Comparison of ENCODE assay signal across 1 cellular context in the genomic region with DNA sequence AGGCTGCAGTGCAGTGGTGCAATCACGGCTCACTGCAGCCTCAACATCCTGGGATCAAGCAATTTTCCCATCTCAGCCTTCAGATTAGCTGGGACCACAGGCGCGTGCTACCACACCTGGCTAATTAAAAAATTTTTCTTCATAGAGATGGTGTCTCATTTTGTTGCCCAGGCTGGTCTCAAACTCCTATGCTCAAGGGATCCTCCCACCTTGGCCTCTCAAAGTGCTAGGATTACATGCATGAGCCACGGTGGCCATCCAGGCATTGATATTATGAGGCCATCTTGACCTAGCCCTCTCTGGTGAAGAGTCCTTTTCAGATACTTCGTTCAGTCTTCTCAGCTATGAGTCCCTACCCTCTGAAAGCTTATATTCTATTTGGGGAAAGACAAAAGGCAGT.
TF ChIP-seq lines count a peak whose summit lies in the region.

No MANE protein-coding gene starts in this region.

TF ChIP-seq in GM23338, 12 proteins besides CTCF, POLR2A, EP300 and RAD21 (continued from another document):
- TF ChIP-seq, protein P1, sequence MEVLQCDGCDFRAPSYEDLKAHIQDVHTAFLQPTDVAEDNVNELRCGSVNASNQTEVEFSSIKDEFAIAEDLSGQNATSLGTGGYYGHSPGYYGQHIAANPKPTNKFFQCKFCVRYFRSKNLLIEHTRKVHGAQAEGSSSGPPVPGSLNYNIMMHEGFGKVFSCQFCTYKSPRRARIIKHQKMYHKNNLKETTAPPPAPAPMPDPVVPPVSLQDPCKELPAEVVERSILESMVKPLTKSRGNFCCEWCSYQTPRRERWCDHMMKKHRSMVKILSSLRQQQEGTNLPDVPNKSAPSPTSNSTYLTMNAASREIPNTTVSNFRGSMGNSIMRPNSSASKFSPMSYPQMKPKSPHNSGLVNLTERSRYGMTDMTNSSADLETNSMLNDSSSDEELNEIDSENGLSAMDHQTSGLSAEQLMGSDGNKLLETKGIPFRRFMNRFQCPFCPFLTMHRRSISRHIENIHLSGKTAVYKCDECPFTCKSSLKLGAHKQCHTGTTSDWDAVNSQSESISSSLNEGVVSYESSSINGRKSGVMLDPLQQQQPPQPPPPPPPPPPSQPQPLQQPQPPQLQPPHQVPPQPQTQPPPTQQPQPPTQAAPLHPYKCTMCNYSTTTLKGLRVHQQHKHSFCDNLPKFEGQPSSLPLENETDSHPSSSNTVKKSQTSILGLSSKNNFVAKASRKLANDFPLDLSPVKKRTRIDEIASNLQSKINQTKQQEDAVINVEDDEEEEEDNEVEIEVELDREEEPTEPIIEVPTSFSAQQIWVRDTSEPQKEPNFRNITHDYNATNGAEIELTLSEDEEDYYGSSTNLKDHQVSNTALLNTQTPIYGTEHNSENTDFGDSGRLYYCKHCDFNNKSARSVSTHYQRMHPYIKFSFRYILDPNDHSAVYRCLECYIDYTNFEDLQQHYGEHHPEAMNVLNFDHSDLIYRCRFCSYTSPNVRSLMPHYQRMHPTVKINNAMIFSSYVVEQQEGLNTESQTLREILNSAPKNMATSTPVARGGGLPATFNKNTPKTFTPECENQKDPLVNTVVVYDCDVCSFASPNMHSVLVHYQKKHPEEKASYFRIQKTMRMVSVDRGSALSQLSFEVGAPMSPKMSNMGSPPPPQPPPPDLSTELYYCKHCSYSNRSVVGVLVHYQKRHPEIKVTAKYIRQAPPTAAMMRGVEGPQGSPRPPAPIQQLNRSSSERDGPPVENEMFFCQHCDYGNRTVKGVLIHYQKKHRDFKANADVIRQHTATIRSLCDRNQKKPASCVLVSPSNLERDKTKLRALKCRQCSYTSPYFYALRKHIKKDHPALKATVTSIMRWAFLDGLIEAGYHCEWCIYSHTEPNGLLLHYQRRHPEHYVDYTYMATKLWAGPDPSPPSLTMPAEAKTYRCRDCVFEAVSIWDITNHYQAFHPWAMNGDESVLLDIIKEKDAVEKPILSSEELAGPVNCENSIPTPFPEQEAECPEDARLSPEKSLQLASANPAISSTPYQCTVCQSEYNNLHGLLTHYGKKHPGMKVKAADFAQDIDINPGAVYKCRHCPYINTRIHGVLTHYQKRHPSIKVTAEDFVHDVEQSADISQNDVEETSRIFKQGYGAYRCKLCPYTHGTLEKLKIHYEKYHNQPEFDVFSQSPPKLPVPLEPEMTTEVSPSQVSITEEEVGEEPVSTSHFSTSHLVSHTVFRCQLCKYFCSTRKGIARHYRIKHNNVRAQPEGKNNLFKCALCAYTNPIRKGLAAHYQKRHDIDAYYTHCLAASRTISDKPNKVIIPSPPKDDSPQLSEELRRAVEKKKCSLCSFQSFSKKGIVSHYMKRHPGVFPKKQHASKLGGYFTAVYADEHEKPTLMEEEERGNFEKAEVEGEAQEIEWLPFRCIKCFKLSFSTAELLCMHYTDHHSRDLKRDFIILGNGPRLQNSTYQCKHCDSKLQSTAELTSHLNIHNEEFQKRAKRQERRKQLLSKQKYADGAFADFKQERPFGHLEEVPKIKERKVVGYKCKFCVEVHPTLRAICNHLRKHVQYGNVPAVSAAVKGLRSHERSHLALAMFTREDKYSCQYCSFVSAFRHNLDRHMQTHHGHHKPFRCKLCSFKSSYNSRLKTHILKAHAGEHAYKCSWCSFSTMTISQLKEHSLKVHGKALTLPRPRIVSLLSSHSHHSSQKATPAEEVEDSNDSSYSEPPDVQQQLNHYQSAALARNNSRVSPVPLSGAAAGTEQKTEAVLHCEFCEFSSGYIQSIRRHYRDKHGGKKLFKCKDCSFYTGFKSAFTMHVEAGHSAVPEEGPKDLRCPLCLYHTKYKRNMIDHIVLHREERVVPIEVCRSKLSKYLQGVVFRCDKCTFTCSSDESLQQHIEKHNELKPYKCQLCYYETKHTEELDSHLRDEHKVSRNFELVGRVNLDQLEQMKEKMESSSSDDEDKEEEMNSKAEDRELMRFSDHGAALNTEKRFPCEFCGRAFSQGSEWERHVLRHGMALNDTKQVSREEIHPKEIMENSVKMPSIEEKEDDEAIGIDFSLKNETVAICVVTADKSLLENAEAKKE (CRISPR knock-in tag; IDR thresholded peaks at IDR 0.05): no peak
- TF ChIP-seq ETS1 (IDR thresholded peaks at IDR 0.05) (no peak), EZH2phosphoT487 (IDR thresholded peaks at IDR 0.05; ENCODE audit: unreplicated experiment) (no peak), NANOG (IDR thresholded peaks at IDR 0.05; ENCODE audit: borderline replicate concordance) (no peak), ZNF331 (CRISPR knock-in tag; IDR thresholded peaks at IDR 0.05; ENCODE audit: low read depth) (no peak), POLR2AphosphoS5 (IDR thresholded peaks at IDR 0.05; ENCODE audit: low read depth) (no peak), ZNF114 (CRISPR knock-in tag; IDR thresholded peaks at IDR 0.05) (no peak), REST (IDR thresholded peaks at IDR 0.05; ENCODE audit: unreplicated experiment) (no peak)
TF ChIP-seq in GM23338: peak in this region for 0.
